15 cellular contexts compared by ENCODE assay signal in the genomic region with DNA sequence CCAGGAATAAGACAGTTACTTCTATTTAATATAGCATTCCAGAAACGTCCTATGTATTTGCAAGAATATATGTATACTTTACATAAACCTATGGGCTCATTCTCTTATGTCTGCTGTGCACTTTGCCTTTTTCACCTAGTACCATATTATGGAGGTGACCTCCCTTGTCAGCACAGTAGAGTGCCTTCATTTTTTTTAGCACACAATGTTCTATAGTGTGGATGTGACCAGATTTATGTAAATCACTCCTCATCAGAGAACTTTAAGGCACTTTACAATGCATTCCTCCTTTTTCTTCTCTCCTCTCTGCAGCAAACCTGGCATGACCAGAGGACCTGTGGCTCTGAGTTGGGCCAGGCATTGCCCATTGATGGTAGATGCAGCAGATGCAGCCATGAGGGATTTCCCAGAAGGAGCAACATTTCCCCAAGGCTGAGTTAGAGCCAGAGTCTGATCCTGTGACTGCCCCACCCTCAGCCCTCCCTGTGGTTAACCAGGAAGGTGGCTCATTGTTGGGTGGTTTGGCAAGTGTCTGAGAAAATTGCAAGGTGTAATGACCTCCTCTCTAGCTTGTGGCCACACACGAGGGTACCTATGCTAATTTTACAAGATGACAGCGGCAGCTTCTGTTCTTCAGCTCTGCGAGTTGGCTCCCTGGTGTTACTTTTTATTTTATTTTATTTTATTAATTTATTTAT.
DNase-seq lines count a peak whose midpoint lies in the region; ATAC-seq, FAIRE-seq and TF ChIP-seq lines count a peak whose summit lies in the region.
"Had no signal": no experiment of that assay in that cellular context is flagged by ENCODE, and none has a peak within 500 bp of the region (broad histone marks: within the 10 kb centered on the region; RNA-seq: fewer than 3 reads in every experiment).

No MANE protein-coding gene starts in this region.

- POLR2A ChIA-PET in HEK293T (lab: Yijun Ruan, JAX): no interaction called here

- no peaks in the 10 kb centered on the region for H3K27me3 ChIP-seq in MG63

- peak; percentile 99 for FAIRE-seq in H54 (lab: Jason Lieb, UNC)

- no peaks in the 10 kb centered on the region for H3K9me3 Mint-ChIP-seq in immature natural killer cell

- H3K27me3 Mint-ChIP-seq in immature natural killer cell (ENCODE audit: low read depth in 3 of 3): no peaks in the 10 kb centered on the region
- H3K27me3 Mint-ChIP-seq: activated naive CD8-positive, alpha-beta T cell had no signal

- H3K4me3 ChIP-seq in MG63: no peak overlapping the region
- H3K4me3 ChIP-seq: HAP-1, lower lobe of right lung had no signal

- TF ChIP-seq POLR2A in H54 (IDR thresholded peaks at IDR 0.05; ENCODE audit: low read depth, low read length): no peak

- no peak for ATAC-seq in GM21515 (IDR thresholded peaks at IDR 0.05; ENCODE audit: unreplicated experiment)
- ATAC-seq: activated CD4-positive, CD25-positive, alpha-beta regulatory T cell treated with anti-CD3 and anti-CD28 coated beads, Interleukin-2, amount 50 U/mL, for 24 hours; lower lobe of right lung had no signal

- no peaks in the 10 kb centered on the region for H3K36me3 ChIP-seq in MG63
- H3K36me3 ChIP-seq: HAP-1, lower lobe of right lung had no signal

- no peaks in the 10 kb centered on the region for H3K36me3 Mint-ChIP-seq in immature natural killer cell
- H3K36me3 Mint-ChIP-seq: activated naive CD8-positive, alpha-beta T cell; CD14-positive monocyte had no signal

- CTCF ChIA-PET in HEK293T (lab: Yijun Ruan, JAX): no interaction called here

- H3K4me1 Mint-ChIP-seq in immature natural killer cell: peaks cover 42 to 43% of the 10 kb centered on the region in 2 donors

- peak overlapping the region; percentile 55 to 74 (median 65) for H3K4me3 Mint-ChIP-seq in immature natural killer cell
- H3K4me3 Mint-ChIP-seq: activated naive CD8-positive, alpha-beta T cell; CD14-positive monocyte had no signal

- H3K27ac Mint-ChIP-seq in immature natural killer cell: peak overlapping the region in 4 of 6 donors; percentile 14 to 66 (median 32)
- H3K27ac Mint-ChIP-seq: activated naive CD8-positive, alpha-beta T cell had no signal

- no peaks in the 10 kb centered on the region for H3K9me3 ChIP-seq in MG63
- H3K9me3 ChIP-seq: HAP-1, lower lobe of right lung had no signal

- DNase-seq in AG20443 (ENCODE audit: low spot score) (peak; percentile 47), H54 (ENCODE audit: insufficient read length, low spot score) (peak; percentile 53), SW480 (ENCODE audit: low spot score) (peak; percentile 62), immature natural killer cell (peak; percentile 19 to 31 (median 20)), MG63 (no peak), HEK293T (ENCODE audit: extremely low spot score) (no peak), occipital lobe (lab: John Stamatoyannopoulos, UW) (no peak)
- DNase-seq: lower lobe of right lung; NCI-H526 treated with DMSO at 0.1 percent for 48 hours; stimulated activated naive CD4-positive, alpha-beta T cell treated with Interleukin-2 at 50 U/mL for 16 hours had no signal

TF ChIP-seq in HEK293T, 16 proteins besides CTCF, POLR2A, EP300 and RAD21:
- TF ChIP-seq ZNF384 (IDR thresholded peaks at IDR 0.05) (no peak), LEF1 (IDR thresholded peaks at IDR 0.05; ENCODE audit: borderline replicate concordance) (no peak), ELF4 (IDR thresholded peaks at IDR 0.05) (no peak), SUZ12 (IDR thresholded peaks at IDR 0.05) (no peak), HDGF (IDR thresholded peaks at IDR 0.05; ENCODE audit: borderline replicate concordance) (no peak), FOXA1 (IDR thresholded peaks at IDR 0.05) (no peak), TARDBP (IDR thresholded peaks at IDR 0.05) (no peak)
- TF ChIP-seq, protein P1, sequence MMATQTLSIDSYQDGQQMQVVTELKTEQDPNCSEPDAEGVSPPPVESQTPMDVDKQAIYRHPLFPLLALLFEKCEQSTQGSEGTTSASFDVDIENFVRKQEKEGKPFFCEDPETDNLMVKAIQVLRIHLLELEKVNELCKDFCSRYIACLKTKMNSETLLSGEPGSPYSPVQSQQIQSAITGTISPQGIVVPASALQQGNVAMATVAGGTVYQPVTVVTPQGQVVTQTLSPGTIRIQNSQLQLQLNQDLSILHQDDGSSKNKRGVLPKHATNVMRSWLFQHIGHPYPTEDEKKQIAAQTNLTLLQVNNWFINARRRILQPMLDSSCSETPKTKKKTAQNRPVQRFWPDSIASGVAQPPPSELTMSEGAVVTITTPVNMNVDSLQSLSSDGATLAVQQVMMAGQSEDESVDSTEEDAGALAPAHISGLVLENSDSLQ (IDR thresholded peaks at IDR 0.05): no peak

Comparison
In these comparisons a context has a peak if more than half of its experiments do, and no peak if none do; other contexts are left out.
1. DNase-seq: peak in AG20443 (single experiment), H54 (single experiment), SW480 (single experiment) and immature natural killer cell (3 of 3); none in MG63 (single experiment), HEK293T (single experiment) and occipital lobe (single experiment).